In genomic region chr5:146995878-146996277, GRCh38 we compare ENCODE assay signal across 20 cellular contexts.
"Had no signal": no experiment of that assay in that cellular context is flagged by ENCODE, and none has a peak within 500 bp of the region (broad histone marks: within the 10 kb centered on the region; RNA-seq: fewer than 3 reads in every experiment).

No MANE protein-coding gene starts in this region.

- H3K27me3 ChIP-seq: dorsolateral prefrontal cortex, neural progenitor cell, suprapubic skin, transverse colon had no signal

- H3K4me1 ChIP-seq: left ventricle myocardium inferior, prostate gland, suprapubic skin, transverse colon had no signal

- H3K27ac ChIP-seq: left ventricle myocardium inferior, neural progenitor cell, prostate gland, skin epidermis, suprapubic skin, transverse colon had no signal

- ATAC-seq: mucosa of descending colon; naive thymus-derived CD4-positive, alpha-beta T cell; right cardiac atrium had no signal

- H3K9me3 ChIP-seq: mucosa of descending colon, prostate gland, suprapubic skin had no signal

- H3K4me3 ChIP-seq: dorsolateral prefrontal cortex, left ventricle myocardium inferior, mucosa of descending colon, neural progenitor cell, prostate gland, skin epidermis, suprapubic skin, transverse colon had no signal

- DNase-seq: activated B cell treated with CpG ODN at 0.5 μM for 24 hours; activated CD4-positive, alpha-beta memory T cell treated with anti-CD3 and anti-CD28 coated beads for 36 hours; activated CD4-positive, alpha-beta T cell treated with anti-CD3 and anti-CD28 coated beads for 4 hours; activated naive CD8-positive, alpha-beta T cell treated with anti-CD3 and anti-CD28 coated beads for 36 hours; amygdala; central memory CD4-positive, alpha-beta T cell; dorsolateral prefrontal cortex; endodermal cell; foreskin melanocyte; left ventricle myocardium inferior; mucosa of descending colon; naive thymus-derived CD4-positive, alpha-beta T cell; right cardiac atrium; stimulated activated CD4-positive, alpha-beta T cell treated with anti-CD3 and anti-CD28 coated beads, Interleukin-2, amount 100 ng/mL, for 48 hours; T-helper 9 cell; transverse colon had no signal

- H3K36me3 ChIP-seq: left ventricle myocardium inferior, neural progenitor cell, prostate gland, suprapubic skin, transverse colon had no signal

- H3K9ac ChIP-seq: neural progenitor cell had no signal
